In genomic region chr5:14256026-14256690, GRCh38 we compare ENCODE assay signal across 18 cellular contexts.
A peak's percentile ranks its signal among the peaks of the same experiment; 100 is the strongest.
DNase-seq lines count a peak whose midpoint lies in the region; ATAC-seq, FAIRE-seq and TF ChIP-seq lines count a peak whose summit lies in the region.
"Had no signal": no experiment of that assay in that cellular context is flagged by ENCODE, and none has a peak within 500 bp of the region (broad histone marks: within the 10 kb centered on the region; RNA-seq: fewer than 3 reads in every experiment).

No MANE protein-coding gene starts in this region.

- BruUV-seq in K562 (replicated peaks; lab: Mats Ljungman, UMichigan), result no TSS peak

- H3K27ac ChIP-seq in K562 (ENCODE audit: extremely low read depth, low read depth, low read length), result no peak overlapping the region
- no peak overlapping the region for H3K27ac ChIP-seq in lower lobe of right lung

- WGBS in K562 (ENCODE audit: insufficient coverage, low coverage, missing lambda C conversion rate), result 36% methylated on average over 5 of the region's 5 CpGs

- no peak for TF ChIP-seq CTCF in K562 (IDR thresholded peaks at IDR 0.05 in 2 of 3, conservative IDR thresholded peaks at IDR 0.05 in 1 of 3; ENCODE audit: insufficient read depth in 2 of 3, low read depth in 1 of 3, low read length in 3 of 3)
- no peak for TF ChIP-seq CTCF in osteocyte (IDR thresholded peaks at IDR 0.05)
- no peak for TF ChIP-seq CTCF in lower lobe of right lung (IDR thresholded peaks at IDR 0.05)

- TF ChIP-seq EP300 in K562 (IDR thresholded peaks at IDR 0.05; ENCODE audit: low read length), result no peak

- no peaks in the 10 kb centered on the region for H3K27me3 Mint-ChIP-seq in osteocyte (ENCODE audit: unreplicated experiment)
- H3K27me3 Mint-ChIP-seq: B cell had no signal

- no peak overlapping the region for H3K4me2 ChIP-seq in K562 (ENCODE audit: insufficient read depth, low read length)

- H2AFZ ChIP-seq in K562 (ENCODE audit: low read depth, low read length), result no peak overlapping the region

- H3K9me1 ChIP-seq in K562 (ENCODE audit: control insufficient read depth, insufficient read depth, low read length), result no peaks in the 10 kb centered on the region

- ATAC-seq in K562, result no peak
- no peak for ATAC-seq in GM21528 (IDR thresholded peaks at IDR 0.05; ENCODE audit: low FRiP score, unreplicated experiment)
- no peak for ATAC-seq in GM18867 (IDR thresholded peaks at IDR 0.05; ENCODE audit: unreplicated experiment)
- ATAC-seq in lower lobe of right lung, result no peak
- ATAC-seq: CD8-positive, alpha-beta T cell had no signal

- H3K27ac Mint-ChIP-seq in osteocyte (ENCODE audit: unreplicated experiment), result peak overlapping the region; percentile 78
- H3K27ac Mint-ChIP-seq: B cell; CD8-positive, alpha-beta T cell had no signal

- peaks cover 6% of the 10 kb centered on the region for H3K36me3 Mint-ChIP-seq in osteocyte (ENCODE audit: unreplicated experiment)
- H3K36me3 Mint-ChIP-seq: CD8-positive, alpha-beta T cell had no signal

- H3K4me1 ChIP-seq in K562 (replicated peaks in 1 of 2; ENCODE audit: control insufficient read depth in 2 of 2, insufficient read depth in 2 of 2, low read length in 2 of 2), result no peaks in the 10 kb centered on the region; a peak in 1 of 5 replicates
- H3K4me1 ChIP-seq in lower lobe of right lung, result peaks cover 23% of the 10 kb centered on the region

- H3K27me3 ChIP-seq in MG63, result no peaks in the 10 kb centered on the region
- peaks cover 0 to 4% of the 10 kb centered on the region in 2 experiments; a peak in 2 of 5 replicates for H3K27me3 ChIP-seq in K562 (ENCODE audit: control insufficient read depth in 2 of 2, insufficient read depth in 2 of 2, low read length in 2 of 2)
- H3K27me3 ChIP-seq in lower lobe of right lung (ENCODE audit: low read depth), result no peaks in the 10 kb centered on the region

- peaks cover 5% of the 10 kb centered on the region for H3K9me3 Mint-ChIP-seq in osteocyte (ENCODE audit: unreplicated experiment)
- H3K9me3 Mint-ChIP-seq: CD8-positive, alpha-beta T cell had no signal

- no peaks in the 10 kb centered on the region for H4K20me1 ChIP-seq in K562 (replicated peaks; ENCODE audit: control insufficient read depth, insufficient read depth, low read length)

- intact Hi-C loops in K562 (cut with micrococcal nuclease) (no loop called here), lower lobe of right lung (cut with DNase I) (no loop called here)

- H3K9me3 ChIP-seq in MG63 (peaks cover 30% of the 10 kb centered on the region), K562 (replicated peaks; ENCODE audit: control insufficient read depth, insufficient read depth, low read depth, low read length) (no peaks in the 10 kb centered on the region), lower lobe of right lung (no peaks in the 10 kb centered on the region)

- CTCF ChIA-PET in K562 (lab: Yijun Ruan, JAX; ENCODE audit: low intra/inter-chr PET ratio), result interaction anchor here (1.1 kb wide), 1 partner anchor 108 kb away, joined by 3 read pairs; no protein-coding TSS in a partner anchor

- H3K4me3 Mint-ChIP-seq in osteocyte (ENCODE audit: unreplicated experiment), result no peak overlapping the region
- H3K4me3 Mint-ChIP-seq: B cell; CD8-positive, alpha-beta T cell had no signal

- no peak for TF ChIP-seq POLR2A in H54 (IDR thresholded peaks at IDR 0.05; ENCODE audit: low read depth, low read length)
- TF ChIP-seq POLR2A in K562 (conservative IDR thresholded peaks at IDR 0.05), result no peak

- POLR2A ChIA-PET in K562 (lab: Yijun Ruan, JAX), result no interaction called here

- H3K9ac ChIP-seq in K562 (ENCODE audit: insufficient read depth in 1 of 2, low read depth in 2 of 2, low read length in 2 of 2), result no peak overlapping the region

- in situ Hi-C loops in K562 (cut with MboI), result no loop called here

- peak; percentile 11 for FAIRE-seq in H54 (lab: Jason Lieb, UNC)
- no peak for FAIRE-seq in K562 (lab: Jason Lieb, UNC)

- no peaks in the 10 kb centered on the region for H3K79me2 ChIP-seq in K562 (ENCODE audit: control insufficient read depth, insufficient read depth, low read length)

- no peak for TF ChIP-seq RAD21 in K562 (CRISPR knock-in tag; conservative IDR thresholded peaks at IDR 0.05 in 1 of 2, IDR thresholded peaks at IDR 0.05 in 1 of 2)

- H3K4me3 ChIP-seq in MG63 (no peak overlapping the region), K562 (no peak overlapping the region), lower lobe of right lung (no peak overlapping the region)

- H3K36me3 ChIP-seq in MG63, result peaks cover 51% of the 10 kb centered on the region
- H3K36me3 ChIP-seq in K562 (ENCODE audit: control insufficient read depth, insufficient read depth, low read length), result no peaks in the 10 kb centered on the region
- H3K36me3 ChIP-seq in lower lobe of right lung, result no peaks in the 10 kb centered on the region

- DNase-seq in H54 (ENCODE audit: insufficient read length, low spot score) (no peak), MG63 (peak; percentile 57), K562 (ENCODE audit: extremely low read depth in 1 of 4, low spot score in 3 of 4) (no peak), osteocyte (ENCODE audit: extremely low spot score, unreplicated experiment) (no peak), lower lobe of right lung (no peak)
- DNase-seq: ACHN; CD8-positive, alpha-beta T cell; DMS153; EL; Kasumi-1; NCI-H1417; NCI-H1930; NCI-H2171; NCI-H446 treated with DMSO at 0.1 percent for 48 hours; NCI-H82 had no signal

- peaks cover 76% of the 10 kb centered on the region for H3K4me1 Mint-ChIP-seq in osteocyte (ENCODE audit: unreplicated experiment)

TF ChIP-seq in K562, 482 proteins besides CTCF, POLR2A, EP300 and RAD21:
- no peak for TF ChIP-seq SP2 (IDR thresholded peaks at IDR 0.05; ENCODE audit: extremely low read depth, low read depth, low read length, poor library complexity, severe bottlenecking)
- no peak for TF ChIP-seq ZNF133 (CRISPR knock-in tag; IDR thresholded peaks at IDR 0.05)
- TF ChIP-seq ZNF274 (IDR thresholded peaks at IDR 0.05; ENCODE audit: borderline replicate concordance, low read depth, low read length), result peak; percentile 92
- peak; percentile 81 for TF ChIP-seq ZNF766 (CRISPR knock-in tag; conservative IDR thresholded peaks at IDR 0.05)
- no peak for TF ChIP-seq ETV1 (tag; conservative IDR thresholded peaks at IDR 0.05; ENCODE audit: low read depth)
- TF ChIP-seq TRIM28 (IDR thresholded peaks at IDR 0.05), result 0 out of 2 replicates have a peak, but pooled peaks have one; percentile 31
